25 cellular contexts compared by ENCODE assay signal in genomic region chr3:128911911-128912310, GRCh38. TPM values are rescaled to one million over a fixed set of nuclear protein-coding genes. Genes with fewer than 3 reads are reported as not detected.
DNase-seq lines count a peak whose midpoint lies in the region; ATAC-seq, FAIRE-seq and TF ChIP-seq lines count a peak whose summit lies in the region.
"Had no signal": no experiment of that assay in that cellular context is flagged by ENCODE, and none has a peak within 500 bp of the region (broad histone marks: within the 10 kb centered on the region; RNA-seq: fewer than 3 reads in every experiment).

No MANE protein-coding gene starts in this region.

- ATAC-seq in activated naive CD8-positive, alpha-beta T cell treated with anti-CD3 and anti-CD28 coated beads, Interleukin-2, amount 10 ng/mL, durations not matched to agents 7 days and 5 days (ENCODE audit: low read depth) = no peak
- peak; percentile 80 for ATAC-seq in left ventricle myocardium superior
- ATAC-seq in stimulated activated effector memory CD8-positive, alpha-beta T cell treated with anti-CD3 and anti-CD28 coated beads, Interleukin-12 subunit alpha, Interleukin-12 subunit beta, amount 100 ng/mL, for 72 hours = no peak
- no peak for ATAC-seq in HepG2
- ATAC-seq in GM18520 (IDR thresholded peaks at IDR 0.05; ENCODE audit: unreplicated experiment) = no peak
- ATAC-seq: GM23338, K562, PC-3 had no signal

- H3K27ac Mint-ChIP-seq in activated naive CD8-positive, alpha-beta T cell treated with anti-CD3 and anti-CD28 coated beads, Interleukin-2, amount 10 ng/mL, durations not matched to agents 7 days and 5 days = no peak overlapping the region
- no peak overlapping the region for H3K27ac Mint-ChIP-seq in activated naive CD8-positive, alpha-beta T cell treated with anti-CD3 and anti-CD28 coated beads for 36 hours
- no peak overlapping the region for H3K27ac Mint-ChIP-seq in endodermal cell
- peak overlapping the region; percentile 56 for H3K27ac Mint-ChIP-seq in stimulated activated effector memory CD8-positive, alpha-beta T cell treated with anti-CD3 and anti-CD28 coated beads, Interleukin-12 subunit alpha, Interleukin-12 subunit beta, amount 100 ng/mL, for 72 hours
- H3K27ac Mint-ChIP-seq: CD4-positive, CD25-positive, alpha-beta regulatory T cell; GM23338; HFFc6 had no signal

- H3K27me3 Mint-ChIP-seq in activated naive CD8-positive, alpha-beta T cell treated with anti-CD3 and anti-CD28 coated beads, Interleukin-2, amount 10 ng/mL, durations not matched to agents 7 days and 5 days = no peaks in the 10 kb centered on the region
- no peaks in the 10 kb centered on the region for H3K27me3 Mint-ChIP-seq in activated naive CD8-positive, alpha-beta T cell treated with anti-CD3 and anti-CD28 coated beads for 36 hours
- no peaks in the 10 kb centered on the region for H3K27me3 Mint-ChIP-seq in endodermal cell (ENCODE audit: insufficient read depth)
- H3K27me3 Mint-ChIP-seq: CD4-positive, CD25-positive, alpha-beta regulatory T cell had no signal

- in situ Hi-C loops in HepG2 (cut with HindIII; ENCODE audit: extremely low pct_ligation_motif_present, low pct_unique_long_range_greater_than_20kb) = no loop called here
- in situ Hi-C loops in brain microvascular endothelial cell (cut with HindIII; ENCODE audit: low pct_ligation_motif_present, low sequenced_read_pairs) = no loop called here

- H2AFZ ChIP-seq in HepG2 (ENCODE audit: low read length) = no peak overlapping the region
- H2AFZ ChIP-seq: GM23338 had no signal

- H3K79me2 ChIP-seq in HepG2 (ENCODE audit: insufficient read depth, low read length) = no peaks in the 10 kb centered on the region

- H4K20me1 ChIP-seq in HepG2 (ENCODE audit: insufficient read depth, low read length) = no peaks in the 10 kb centered on the region
- H4K20me1 ChIP-seq: BLaER1 had no signal

- CTCF ChIA-PET in HepG2 (lab: Yijun Ruan, JAX; ENCODE audit: low intra/inter-chr PET ratio, low total read pairs) = no interaction called here

- H3K4me1 ChIP-seq in endodermal cell (ENCODE audit: control insufficient read depth, insufficient read depth, low read length) = no peaks in the 10 kb centered on the region
- no peaks in the 10 kb centered on the region for H3K4me1 ChIP-seq in HepG2 (ENCODE audit: insufficient read depth, low read length)
- H3K4me1 ChIP-seq: HAP-1, SJSA1 had no signal

- DNase-seq in activated naive CD8-positive, alpha-beta T cell treated with anti-CD3 and anti-CD28 coated beads, Interleukin-2, amount 10 ng/mL, durations not matched to agents 7 days and 5 days = peak; percentile 15
- no peak for DNase-seq in activated naive CD8-positive, alpha-beta T cell treated with anti-CD3 and anti-CD28 coated beads for 36 hours
- DNase-seq in endodermal cell = peak; percentile 27
- peak; percentile 82 for DNase-seq in left ventricle myocardium superior
- DNase-seq in stimulated activated effector memory CD8-positive, alpha-beta T cell treated with anti-CD3 and anti-CD28 coated beads, Interleukin-12 subunit alpha, Interleukin-12 subunit beta, amount 100 ng/mL, for 72 hours (ENCODE audit: low spot score in 2 of 2) = no peak
- no peak for DNase-seq in HepG2 (ENCODE audit: low spot score)
- no peak for DNase-seq in brain microvascular endothelial cell
- DNase-seq: CD4-positive, CD25-positive, alpha-beta regulatory T cell; DMS53; HFFc6; MV-4-11; NCI-H1105; NCI-H2029; NCI-H446; NCI-H524 treated with DMSO at 0.1 percent for 48 hours; NCI-H774; PC-3 had no signal

- H3K27ac ChIP-seq in endodermal cell (ENCODE audit: low read depth, low read length) (no peak overlapping the region), HepG2 (ENCODE audit: extremely low read length, insufficient read depth, low read length) (no peak overlapping the region), brain microvascular endothelial cell (no peak overlapping the region)
- H3K27ac ChIP-seq: BLaER1, SJSA1 had no signal

- no peak for TF ChIP-seq RAD21 in HepG2 (CRISPR knock-in tag; IDR thresholded peaks at IDR 0.05)

- H3K36me3 ChIP-seq in endodermal cell (ENCODE audit: control insufficient read depth, insufficient read depth, low read length) (peaks cover 91% of the 10 kb centered on the region), HepG2 (replicated peaks in 1 of 2; ENCODE audit: control insufficient read depth in 1 of 2, insufficient read depth in 2 of 2, low read length in 2 of 2) (peaks cover 30 to 67% of the 10 kb centered on the region in 2 experiments), brain microvascular endothelial cell (replicated peaks) (peaks cover 71% of the 10 kb centered on the region)

- no peak for TF ChIP-seq POLR2A in HepG2 (IDR thresholded peaks at IDR 0.05; ENCODE audit: insufficient read depth in 1 of 2, low read depth in 2 of 2, low read length in 2 of 2)

- H3K27me3 ChIP-seq in endodermal cell (ENCODE audit: control insufficient read depth, insufficient read depth, low read length, poor library complexity, severe bottlenecking) (no peaks in the 10 kb centered on the region), HepG2 (ENCODE audit: control insufficient read depth in 1 of 2, insufficient read depth in 2 of 2, low read length in 2 of 2) (no peaks in the 10 kb centered on the region), brain microvascular endothelial cell (replicated peaks) (no peaks in the 10 kb centered on the region)
- H3K27me3 ChIP-seq: BLaER1, SJSA1 had no signal

- WGBS in endodermal cell (ENCODE audit: insufficient coverage in 1 of 2, insufficient read length in 1 of 2), 2 experiments = 94 to 95% methylated on average over 5 to 7 of the region's 7 CpGs
- WGBS in HepG2 (ENCODE audit: low lambda C conversion rate) = 90% methylated on average over 7 of the region's 7 CpGs

- no peaks in the 10 kb centered on the region for H3K4me1 Mint-ChIP-seq in activated naive CD8-positive, alpha-beta T cell treated with anti-CD3 and anti-CD28 coated beads, Interleukin-2, amount 10 ng/mL, durations not matched to agents 7 days and 5 days
- no peaks in the 10 kb centered on the region for H3K4me1 Mint-ChIP-seq in activated naive CD8-positive, alpha-beta T cell treated with anti-CD3 and anti-CD28 coated beads for 36 hours
- H3K4me1 Mint-ChIP-seq in endodermal cell = no peaks in the 10 kb centered on the region
- no peaks in the 10 kb centered on the region for H3K4me1 Mint-ChIP-seq in stimulated activated effector memory CD8-positive, alpha-beta T cell treated with anti-CD3 and anti-CD28 coated beads, Interleukin-12 subunit alpha, Interleukin-12 subunit beta, amount 100 ng/mL, for 72 hours
- H3K4me1 Mint-ChIP-seq: GM23338 had no signal

- no peak for TF ChIP-seq CTCF in endodermal cell (conservative IDR thresholded peaks at IDR 0.05)
- no peak for TF ChIP-seq CTCF in HepG2 (CRISPR knock-in tag; IDR thresholded peaks at IDR 0.05)
- no peak for TF ChIP-seq CTCF in brain microvascular endothelial cell (IDR thresholded peaks at IDR 0.05; ENCODE audit: low read depth, low read length, missing control alignments)

- H3K9me3 ChIP-seq in endodermal cell (ENCODE audit: control insufficient read depth, low read length) (no peaks in the 10 kb centered on the region), HepG2 (ENCODE audit: low read length) (no peaks in the 10 kb centered on the region)
- H3K9me3 ChIP-seq: BLaER1, HAP-1, SJSA1 had no signal

- no peak overlapping the region for H3K9ac ChIP-seq in endodermal cell (ENCODE audit: extremely low read depth, low read length, poor library complexity, severe bottlenecking)
- no peak overlapping the region for H3K9ac ChIP-seq in HepG2 (ENCODE audit: insufficient read depth, low read depth, low read length)
- H3K9ac ChIP-seq: BLaER1 had no signal

- H3K36me3 Mint-ChIP-seq in activated naive CD8-positive, alpha-beta T cell treated with anti-CD3 and anti-CD28 coated beads, Interleukin-2, amount 10 ng/mL, durations not matched to agents 7 days and 5 days = peaks cover 20% of the 10 kb centered on the region
- peaks cover 24% of the 10 kb centered on the region for H3K36me3 Mint-ChIP-seq in activated naive CD8-positive, alpha-beta T cell treated with anti-CD3 and anti-CD28 coated beads for 36 hours
- H3K36me3 Mint-ChIP-seq in endodermal cell (ENCODE audit: low read depth) = peaks cover 56% of the 10 kb centered on the region
- peaks cover 53% of the 10 kb centered on the region for H3K36me3 Mint-ChIP-seq in stimulated activated effector memory CD8-positive, alpha-beta T cell treated with anti-CD3 and anti-CD28 coated beads, Interleukin-12 subunit alpha, Interleukin-12 subunit beta, amount 100 ng/mL, for 72 hours

- H3K4me3 ChIP-seq in endodermal cell (ENCODE audit: low read length) (no peak overlapping the region), HepG2 (replicated peaks in 1 of 3; ENCODE audit: insufficient read depth in 1 of 3, low read depth in 2 of 3, low read length in 3 of 3) (no peak overlapping the region), brain microvascular endothelial cell (ENCODE audit: low read depth, low read length) (no peak overlapping the region)
- H3K4me3 ChIP-seq: BLaER1, GM23338, HAP-1, K562, SJSA1 had no signal

- H3K9me3 Mint-ChIP-seq in activated naive CD8-positive, alpha-beta T cell treated with anti-CD3 and anti-CD28 coated beads, Interleukin-2, amount 10 ng/mL, durations not matched to agents 7 days and 5 days = no peaks in the 10 kb centered on the region
- no peaks in the 10 kb centered on the region for H3K9me3 Mint-ChIP-seq in activated naive CD8-positive, alpha-beta T cell treated with anti-CD3 and anti-CD28 coated beads for 36 hours
- H3K9me3 Mint-ChIP-seq in endodermal cell = no peaks in the 10 kb centered on the region
- H3K9me3 Mint-ChIP-seq in stimulated activated effector memory CD8-positive, alpha-beta T cell treated with anti-CD3 and anti-CD28 coated beads, Interleukin-12 subunit alpha, Interleukin-12 subunit beta, amount 100 ng/mL, for 72 hours = no peaks in the 10 kb centered on the region
- H3K9me3 Mint-ChIP-seq: CD4-positive, CD25-positive, alpha-beta regulatory T cell; GM23338; HFFc6 had no signal

- no TSS peak for BruUV-seq in HepG2 (replicated peaks; lab: Mats Ljungman, UMichigan)

- no peak overlapping the region for H3K4me2 ChIP-seq in HepG2 (ENCODE audit: low read depth, low read length)
- H3K4me2 ChIP-seq: BLaER1, GM23338 had no signal

- intact Hi-C loops in left ventricle myocardium superior (cut with micrococcal nuclease) = no loop called here
- intact Hi-C loops in HepG2 (cut with micrococcal nuclease; ENCODE audit: unreplicated experiment) = no loop called here

- FAIRE-seq in HepG2 (lab: Jason Lieb, UNC) = no peak
- FAIRE-seq: A204.1, GM18507, K562 had no signal

- POLR2A ChIA-PET in activated naive CD8-positive, alpha-beta T cell treated with anti-CD3 and anti-CD28 coated beads, Interleukin-2, amount 10 ng/mL, durations not matched to agents 7 days and 5 days (lab: Charles Lee) = no interaction called here
- POLR2A ChIA-PET in HepG2 (lab: Yijun Ruan, JAX) = no interaction called here

- TF ChIP-seq EP300 in HepG2 (IDR thresholded peaks at IDR 0.05; ENCODE audit: low read depth in 2 of 2, low read length in 2 of 2) = no peak
- no peak for TF ChIP-seq EP300 in HepG2 (CRISPR knock-in tag; IDR thresholded peaks at IDR 0.05; ENCODE audit: borderline replicate concordance)

- no peak overlapping the region for H3K4me3 Mint-ChIP-seq in activated naive CD8-positive, alpha-beta T cell treated with anti-CD3 and anti-CD28 coated beads, Interleukin-2, amount 10 ng/mL, durations not matched to agents 7 days and 5 days
- no peak overlapping the region for H3K4me3 Mint-ChIP-seq in activated naive CD8-positive, alpha-beta T cell treated with anti-CD3 and anti-CD28 coated beads for 36 hours
- H3K4me3 Mint-ChIP-seq in endodermal cell = no peak overlapping the region
- H3K4me3 Mint-ChIP-seq in stimulated activated effector memory CD8-positive, alpha-beta T cell treated with anti-CD3 and anti-CD28 coated beads, Interleukin-12 subunit alpha, Interleukin-12 subunit beta, amount 100 ng/mL, for 72 hours = no peak overlapping the region
- H3K4me3 Mint-ChIP-seq: CD4-positive, CD25-positive, alpha-beta regulatory T cell; GM23338; HFFc6 had no signal

RNA-seq across cellular contexts. Expression of gene ACAD9, which starts 32.5 kb away (rescaled TPM):
- 10 to 100 TPM; 55.9 to 63.5 TPM for total RNA-seq in activated naive CD8-positive, alpha-beta T cell treated with anti-CD3 and anti-CD28 coated beads, Interleukin-2, amount 10 ng/mL, durations not matched to agents 7 days and 5 days
- 10 to 100 TPM; 47.5 to 47.6 TPM for total RNA-seq in activated naive CD8-positive, alpha-beta T cell treated with anti-CD3 and anti-CD28 coated beads for 36 hours
- 10 to 100 TPM; 48.0 to 52.1 TPM for total RNA-seq in endodermal cell
- 32.3 TPM for polyA plus RNA-seq in endodermal cell (2013, experiment 1 of 2)
- polyA plus RNA-seq in endodermal cell (2013, experiment 2 of 2) = 30.3 TPM
- total RNA-seq in left ventricle myocardium superior = 50.4 TPM
- total RNA-seq in HepG2 (2016; rRNA removed; fragmentation: Illumina TruSeq; extraction: Trizol) = 37.3 and 38.2 TPM in 2 replicates
- 8.1 and 10.8 TPM in 2 replicates for total RNA-seq in HepG2 (2016; cell fraction: cytosol; rRNA removed; fragmentation: Illumina TruSeq; extraction: Trizol; ENCODE audit: low read depth)
- 39.1 and 39.5 TPM in 2 replicates for total RNA-seq in HepG2 (2016; cell fraction: insoluble cytoplasmic fraction; rRNA removed; fragmentation: Illumina TruSeq; extraction: Trizol)
- 11.6 and 12.1 TPM in 2 replicates for total RNA-seq in HepG2 (2016; cell fraction: membrane; rRNA removed; fragmentation: Illumina TruSeq; extraction: Trizol)
- total RNA-seq in HepG2 (2016; cell fraction: nucleus; rRNA removed; fragmentation: Illumina TruSeq; extraction: Trizol) = 44.5 and 48.5 TPM in 2 replicates
- polyA plus RNA-seq in HepG2 (2011; rRNA removed) = 15.3 and 16.7 TPM in 2 replicates
- polyA plus RNA-seq in HepG2 (2011; cell fraction: cytosol; rRNA removed) = 12.8 and 15.9 TPM in 2 replicates
- polyA plus RNA-seq in HepG2 (2011; cell fraction: nucleus; rRNA removed) = 45.5 and 47.0 TPM in 2 replicates
- polyA plus RNA-seq in HepG2 (2012) = 8.2 and 9.0 TPM in 2 replicates
- polyA plus RNA-seq in HepG2 (2016; cell fraction: cytosol; fragmentation: Illumina TruSeq; extraction: Trizol; ENCODE audit: low read depth) = 4.2 and 5.4 TPM in 2 replicates
- 34.4 and 38.2 TPM in 2 replicates for polyA plus RNA-seq in HepG2 (2016; cell fraction: insoluble cytoplasmic fraction; fragmentation: Illumina TruSeq; extraction: Trizol; ENCODE audit: low read depth)
- 6.2 and 6.9 TPM in 2 replicates for polyA plus RNA-seq in HepG2 (2016; cell fraction: membrane; fragmentation: Illumina TruSeq; extraction: Trizol; ENCODE audit: low read depth)
- polyA plus RNA-seq in HepG2 (2016; cell fraction: nucleus; fragmentation: Illumina TruSeq; extraction: Trizol; ENCODE audit: insufficient read depth, low read depth) = 43.1 and 43.8 TPM in 2 replicates
- 54.0 and 100 TPM in 2 replicates for polyA minus RNA-seq in HepG2 (2011; rRNA and poly(A)+ RNA removed; ENCODE audit: low replicate concordance)
- 8.7 and 11.3 TPM in 2 replicates for polyA minus RNA-seq in HepG2 (2011; cell fraction: cytosol; rRNA and poly(A)+ RNA removed)
- polyA minus RNA-seq in HepG2 (2011; cell fraction: nucleus; rRNA and poly(A)+ RNA removed) = 62.3 and 66.0 TPM in 2 replicates

Comparison
In these comparisons a context has a peak if more than half of its experiments do, and no peak if none do; other contexts are left out.
1. DNase-seq: peak in activated naive CD8-positive, alpha-beta T cell treated with anti-CD3 and anti-CD28 coated beads, Interleukin-2, amount 10 ng/mL, durations not matched to agents 7 days and 5 days (single experiment), endodermal cell (single experiment) and left ventricle myocardium superior (single experiment); none in activated naive CD8-positive, alpha-beta T cell treated with anti-CD3 and anti-CD28 coated beads for 36 hours (single experiment), stimulated activated effector memory CD8-positive, alpha-beta T cell treated with anti-CD3 and anti-CD28 coated beads, Interleukin-12 subunit alpha, Interleukin-12 subunit beta, amount 100 ng/mL, for 72 hours (0 of 2), HepG2 (single experiment) and brain microvascular endothelial cell (single experiment).